10 cellular contexts compared by ENCODE assay signal in genomic region chr9:19441730-19442129, GRCh38. TPM values are rescaled to one million over a fixed set of nuclear protein-coding genes. Genes with fewer than 3 reads are reported as not detected.
DNase-seq lines count a peak whose midpoint lies in the region; ATAC-seq and TF ChIP-seq lines count a peak whose summit lies in the region.
"Had no signal": no experiment of that assay in that cellular context is flagged by ENCODE, and none has a peak within 500 bp of the region (broad histone marks: within the 10 kb centered on the region; RNA-seq: fewer than 3 reads in every experiment).

No MANE protein-coding gene starts in this region.

- H3K9me3 ChIP-seq in CD4-positive, CD25-positive, alpha-beta regulatory T cell (ENCODE audit: control insufficient read depth in 2 of 2, low read length in 2 of 2), result no peaks in the 10 kb centered on the region
- no peaks in the 10 kb centered on the region for H3K9me3 ChIP-seq in MG63
- H3K9me3 ChIP-seq: upper lobe of left lung had no signal

- peak in 1 of 2 donors; percentile 52 for ATAC-seq in CD4-positive, CD25-positive, alpha-beta regulatory T cell (ENCODE audit: low read depth in 2 of 2)
- ATAC-seq in HG03060 (IDR thresholded peaks at IDR 0.05; ENCODE audit: low read depth, unreplicated experiment), result peak; percentile 91
- ATAC-seq in activated naive CD4-positive, alpha-beta T cell treated with anti-CD3 and anti-CD28 coated beads, Interleukin-2, amount 50 U/mL, for 72 hours, result peak; percentile 72 to 84

- H3K4me3 ChIP-seq in CD4-positive, CD25-positive, alpha-beta regulatory T cell (ENCODE audit: low read depth, low read length), result peak overlapping the region; percentile 82
- no peak overlapping the region for H3K4me3 ChIP-seq in coronary artery
- H3K4me3 ChIP-seq in MG63, result no peak overlapping the region

- no peaks in the 10 kb centered on the region for H3K27me3 Mint-ChIP-seq in CD4-positive, CD25-positive, alpha-beta regulatory T cell

- H3K36me3 Mint-ChIP-seq in CD4-positive, CD25-positive, alpha-beta regulatory T cell, result peaks cover 43% of the 10 kb centered on the region
- peaks cover 0 to 10% of the 10 kb centered on the region in 2 donors for H3K36me3 Mint-ChIP-seq in activated naive CD4-positive, alpha-beta T cell treated with anti-CD3 and anti-CD28 coated beads, Interleukin-2, amount 50 U/mL, for 72 hours

- H3K27me3 ChIP-seq in CD4-positive, CD25-positive, alpha-beta regulatory T cell (ENCODE audit: control insufficient read depth, insufficient read depth, low read length), result no peaks in the 10 kb centered on the region
- H3K27me3 ChIP-seq in MG63, result no peaks in the 10 kb centered on the region
- H3K27me3 ChIP-seq: upper lobe of left lung had no signal

- peak in 2 of 3 donors; percentile 4 to 58 for DNase-seq in CD4-positive, CD25-positive, alpha-beta regulatory T cell
- DNase-seq in GM19238 (ENCODE audit: insufficient read length, low spot score), result peak; percentile 40
- no peak for DNase-seq in activated naive CD4-positive, alpha-beta T cell treated with anti-CD3 and anti-CD28 coated beads, Interleukin-2, amount 50 U/mL, for 72 hours (ENCODE audit: low spot score in 2 of 2)
- no peak for DNase-seq in coronary artery (ENCODE audit: low spot score)
- no peak for DNase-seq in Ammon's horn (ENCODE audit: low spot score)
- DNase-seq in RWPE1 (ENCODE audit: low spot score), result no peak
- DNase-seq in MG63, result no peak
- DNase-seq: NCI-H1105 had no signal

- H3K4me3 Mint-ChIP-seq in CD4-positive, CD25-positive, alpha-beta regulatory T cell, result peak overlapping the region; percentile 17 to 64 (median 27)

- TF ChIP-seq CTCF in coronary artery (IDR thresholded peaks at IDR 0.05) (no peak), RWPE1 (conservative IDR thresholded peaks at IDR 0.05; ENCODE audit: low read depth) (no peak)

- CTCF ChIA-PET in RWPE1 (lab: Yijun Ruan, JAX), result interaction anchor here (1.1 kb wide), 1 partner anchor 15 kb away, joined by 3 read pairs; no protein-coding TSS in a partner anchor

- H3K27ac Mint-ChIP-seq in CD4-positive, CD25-positive, alpha-beta regulatory T cell, result peak overlapping the region; percentile 59 to 92 (median 64)
- peak overlapping the region; percentile 6 to 84 for H3K27ac Mint-ChIP-seq in activated naive CD4-positive, alpha-beta T cell treated with anti-CD3 and anti-CD28 coated beads, Interleukin-2, amount 50 U/mL, for 72 hours

- H3K4me1 Mint-ChIP-seq in CD4-positive, CD25-positive, alpha-beta regulatory T cell, result peaks cover 10 to 15% (median 12%) of the 10 kb centered on the region in 4 donors

- no peaks in the 10 kb centered on the region for H3K9me3 Mint-ChIP-seq in CD4-positive, CD25-positive, alpha-beta regulatory T cell
- H3K9me3 Mint-ChIP-seq in activated naive CD4-positive, alpha-beta T cell treated with anti-CD3 and anti-CD28 coated beads, Interleukin-2, amount 50 U/mL, for 72 hours, result no peaks in the 10 kb centered on the region

- H3K36me3 ChIP-seq in CD4-positive, CD25-positive, alpha-beta regulatory T cell (ENCODE audit: control insufficient read depth, insufficient read depth, low read length), result peaks cover 2% of the 10 kb centered on the region
- H3K36me3 ChIP-seq in MG63, result no peaks in the 10 kb centered on the region

- H3K27ac ChIP-seq in CD4-positive, CD25-positive, alpha-beta regulatory T cell (ENCODE audit: insufficient read depth, low read length, poor library complexity, severe bottlenecking), result peak overlapping the region; percentile 18
- H3K27ac ChIP-seq in coronary artery, result no peak overlapping the region
- no peak overlapping the region for H3K27ac ChIP-seq in RWPE1

- POLR2A ChIA-PET in RWPE1 (lab: Yijun Ruan, JAX; ENCODE audit: low non-redundant PET), result no interaction called here

- H3K4me1 ChIP-seq in CD4-positive, CD25-positive, alpha-beta regulatory T cell (ENCODE audit: control insufficient read depth, insufficient read depth, low read length, poor library complexity, severe bottlenecking), result no peaks in the 10 kb centered on the region

RNA-seq across cellular contexts. Expression of gene ACER2, which starts 32.9 kb away (rescaled TPM):
- 2.9 TPM for total RNA-seq in CD4-positive, CD25-positive, alpha-beta regulatory T cell
- polyA plus RNA-seq in CD4-positive, CD25-positive, alpha-beta regulatory T cell, result 1 to 10 TPM in 1 of 4 donors, under 1 TPM in 3; 0.21 to 1.2 (median 0.80) TPM
- 1 to 10 TPM; 1.2 to 4.3 TPM for total RNA-seq in activated naive CD4-positive, alpha-beta T cell treated with anti-CD3 and anti-CD28 coated beads, Interleukin-2, amount 50 U/mL, for 72 hours
- total RNA-seq in MG63 (2014; rRNA removed; shearing (Covaris generic); ENCODE audit: low replicate concordance), result 1.1 and 2.2 TPM in 2 replicates

Comparison
In these comparisons a context has a peak if more than half of its experiments do, and no peak if none do; other contexts are left out.
1. DNase-seq: peak in CD4-positive, CD25-positive, alpha-beta regulatory T cell (2 of 3) and GM19238 (single experiment); none in activated naive CD4-positive, alpha-beta T cell treated with anti-CD3 and anti-CD28 coated beads, Interleukin-2, amount 50 U/mL, for 72 hours (0 of 2), coronary artery (single experiment), Ammon's horn (single experiment), RWPE1 (single experiment) and MG63 (single experiment).